In the genomic region with DNA sequence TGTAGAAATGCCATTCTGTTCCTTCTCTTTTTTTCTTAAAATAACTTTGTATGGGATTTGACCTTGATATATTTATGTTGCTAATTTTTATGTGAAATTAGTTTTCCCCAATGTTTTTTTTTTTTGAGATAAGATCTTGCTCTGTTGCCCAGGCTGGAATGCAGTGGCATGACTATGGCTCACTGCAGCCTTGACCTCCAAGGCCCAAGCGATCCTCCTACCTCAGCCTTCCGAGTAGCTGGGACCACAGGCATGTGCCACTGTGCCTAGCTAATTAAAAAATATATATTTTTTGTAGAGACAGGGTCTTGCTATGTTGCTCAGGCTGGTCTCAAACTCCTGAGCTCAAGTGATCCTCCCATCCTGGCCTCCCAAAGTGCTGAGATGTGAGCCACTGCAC, we compare ENCODE assay signal across 23 cellular contexts. TPM values are rescaled to one million over a fixed set of nuclear protein-coding genes. Genes with fewer than 3 reads are reported as not detected.
DNase-seq lines count a peak whose midpoint lies in the region; ATAC-seq and TF ChIP-seq lines count a peak whose summit lies in the region.
"Had no signal": no experiment of that assay in that cellular context is flagged by ENCODE, and none has a peak within 500 bp of the region (broad histone marks: within the 10 kb centered on the region; RNA-seq: fewer than 3 reads in every experiment).

No MANE protein-coding gene starts in this region.

- no peaks in the 10 kb centered on the region for H3K36me3 Mint-ChIP-seq in natural killer cell
- peaks cover 7% of the 10 kb centered on the region for H3K36me3 Mint-ChIP-seq in natural killer cell treated with Interleukin-12 subunit alpha and Interleukin-12 subunit beta and Interleukin-15 and Interleukin-18, amount 100 ng/mL, for 72 hours

- H3K27me3 Mint-ChIP-seq in natural killer cell (ENCODE audit: low read depth in 2 of 2), result no peaks in the 10 kb centered on the region
- H3K27me3 Mint-ChIP-seq in natural killer cell treated with Interleukin-12 subunit alpha and Interleukin-12 subunit beta and Interleukin-15 and Interleukin-18, amount 100 ng/mL, for 72 hours, result no peaks in the 10 kb centered on the region
- H3K27me3 Mint-ChIP-seq: CD4-positive, alpha-beta memory T cell had no signal

- peak overlapping the region; percentile 14 to 77 for H3K27ac Mint-ChIP-seq in natural killer cell
- H3K27ac Mint-ChIP-seq in natural killer cell treated with Interleukin-12 subunit alpha and Interleukin-12 subunit beta and Interleukin-15 and Interleukin-18, amount 100 ng/mL, for 72 hours, result no peak overlapping the region

- H3K9me3 ChIP-seq in testis, result no peaks in the 10 kb centered on the region
- no peaks in the 10 kb centered on the region for H3K9me3 ChIP-seq in left lung
- H3K9me3 ChIP-seq: A549; BE2C; BLaER1 treated with 17β-estradiol and CSF1 and Interleukin-3, amounts not matched to agents 10 nM and 100 nM; HAP-1 had no signal

- 35 to 60% methylated on average over 2 of the region's 2 CpGs for WGBS in testis, 2 donors

- DNase-seq in natural killer cell (no peak), M059J (ENCODE audit: low read depth) (peak; percentile 39), amniotic epithelial cell (ENCODE audit: low read depth) (peak; percentile 12), testis (peak; percentile 56), left lung (no peak), OCI-M1 (lab: John Stamatoyannopoulos, UW) (no peak)
- no peak for DNase-seq in natural killer cell treated with Interleukin-12 subunit alpha and Interleukin-12 subunit beta and Interleukin-15 and Interleukin-18, amount 100 ng/mL, for 72 hours (ENCODE audit: low spot score)
- DNase-seq: 8988T; ACHN; AML-193; BE2C; Calu3; CD4-positive, alpha-beta memory T cell; COR-L47; DMS53; DMS79 treated with DMSO at 0.1 percent for 48 hours; GDM1; GOT3 had no signal

- H3K36me3 ChIP-seq in testis (ENCODE audit: low read depth, missing control alignments), result no peaks in the 10 kb centered on the region
- peaks cover 0 to 35% of the 10 kb centered on the region in 2 donors for H3K36me3 ChIP-seq in left lung
- H3K36me3 ChIP-seq: BE2C had no signal

- no peaks in the 10 kb centered on the region for H3K9me3 Mint-ChIP-seq in natural killer cell
- H3K9me3 Mint-ChIP-seq in natural killer cell treated with Interleukin-12 subunit alpha and Interleukin-12 subunit beta and Interleukin-15 and Interleukin-18, amount 100 ng/mL, for 72 hours, result no peaks in the 10 kb centered on the region
- H3K9me3 Mint-ChIP-seq: CD4-positive, alpha-beta memory T cell had no signal

- H3K4me1 Mint-ChIP-seq in natural killer cell, result peaks cover 47 to 48% of the 10 kb centered on the region in 2 donors
- H3K4me1 Mint-ChIP-seq in natural killer cell treated with Interleukin-12 subunit alpha and Interleukin-12 subunit beta and Interleukin-15 and Interleukin-18, amount 100 ng/mL, for 72 hours (ENCODE audit: low read depth in 2 of 2), result peaks cover 22 to 27% of the 10 kb centered on the region in 2 donors

- no peak for TF ChIP-seq POLR2A in testis (IDR thresholded peaks at IDR 0.05)

- H3K4me3 Mint-ChIP-seq in natural killer cell, result no peak overlapping the region
- no peak overlapping the region for H3K4me3 Mint-ChIP-seq in natural killer cell treated with Interleukin-12 subunit alpha and Interleukin-12 subunit beta and Interleukin-15 and Interleukin-18, amount 100 ng/mL, for 72 hours

- H3K4me1 ChIP-seq in testis (peaks cover 9% of the 10 kb centered on the region), left lung (peaks cover 0 to 11% of the 10 kb centered on the region in 2 donors)
- H3K4me1 ChIP-seq: A549; BE2C; BLaER1 treated with 17β-estradiol and CSF1 and Interleukin-3, amounts not matched to agents 10 nM and 100 nM; HAP-1 had no signal

- H3K27me3 ChIP-seq in testis (no peaks in the 10 kb centered on the region), left lung (no peaks in the 10 kb centered on the region)
- H3K27me3 ChIP-seq: BE2C; BLaER1 treated with 17β-estradiol and CSF1 and Interleukin-3, amounts not matched to agents 10 nM and 100 nM had no signal

- H3K4me3 ChIP-seq in testis (no peak overlapping the region), left lung (no peak overlapping the region)
- H3K4me3 ChIP-seq: A549; BLaER1 treated with 17β-estradiol and CSF1 and Interleukin-3, amounts not matched to agents 10 nM and 100 nM; GM12878; HAP-1 had no signal

- no peak for TF ChIP-seq CTCF in natural killer cell (IDR thresholded peaks at IDR 0.05)
- TF ChIP-seq CTCF in testis (IDR thresholded peaks at IDR 0.05), result no peak
- TF ChIP-seq CTCF in left lung (IDR thresholded peaks at IDR 0.05), result no peak

- no peak for ATAC-seq in natural killer cell
- ATAC-seq in natural killer cell treated with Interleukin-12 subunit alpha and Interleukin-12 subunit beta and Interleukin-15 and Interleukin-18, amount 100 ng/mL, for 72 hours, result no peak
- ATAC-seq in left lung, result no peak
- ATAC-seq in GM19035 (IDR thresholded peaks at IDR 0.05; ENCODE audit: unreplicated experiment), result no peak
- ATAC-seq: A549, GM12878 had no signal

- intact Hi-C loops in natural killer cell (cut with micrococcal nuclease) (no loop called here), testis (cut with DNase I; ENCODE audit: low total_unique reads) (no loop called here), left lung (cut with DNase I) (no loop called here)

- H3K27ac ChIP-seq in testis (no peak overlapping the region), left lung (no peak overlapping the region)
- H3K27ac ChIP-seq: A549; BLaER1 treated with 17β-estradiol and CSF1 and Interleukin-3, amounts not matched to agents 10 nM and 100 nM had no signal

RNA-seq across cellular contexts. Expression of gene VPS26A, which starts 16.0 kb away (rescaled TPM):
- 10 to 100 TPM; 62.6 to 86.4 (median 86.2) TPM for total RNA-seq in natural killer cell
- 10 to 100 TPM; 38.8 to 54.8 TPM for total RNA-seq in natural killer cell treated with Interleukin-12 subunit alpha and Interleukin-12 subunit beta and Interleukin-15 and Interleukin-18, amount 100 ng/mL, for 72 hours
- total RNA-seq in M059J (2014; rRNA removed; shearing (Covaris generic)), result 21.2 and 44.1 TPM in 2 replicates
- 10 to 100 TPM; 53.6 to 59.8 TPM for total RNA-seq in testis
- 65.0 TPM for polyA plus RNA-seq in testis (ENCODE audit: insufficient read depth, low read depth, low replicate concordance)
- 10 to 100 TPM; 50.6 to 60.7 TPM for total RNA-seq in left lung

RNA-seq across cellular contexts. Expression of gene SUPV3L1, which starts 40.1 kb away (rescaled TPM):
- 100 to 1,000 TPM in 1 of 3 donors, 10 to 100 TPM in 2; 56.6 to 104 (median 67.1) TPM for total RNA-seq in natural killer cell
- 10 to 100 TPM; 41.1 to 60.8 TPM for total RNA-seq in natural killer cell treated with Interleukin-12 subunit alpha and Interleukin-12 subunit beta and Interleukin-15 and Interleukin-18, amount 100 ng/mL, for 72 hours
- total RNA-seq in M059J (2014; rRNA removed; shearing (Covaris generic)), result 32.8 and 44.5 TPM in 2 replicates
- 10 to 100 TPM; 62.8 to 80.4 TPM for total RNA-seq in testis
- polyA plus RNA-seq in testis (ENCODE audit: insufficient read depth, low read depth, low replicate concordance), result 59.2 TPM
- total RNA-seq in left lung, result 10 to 100 TPM; 15.8 to 22.3 TPM

RNA-seq across cellular contexts. Expression of gene SRGN, which starts 52.1 kb away (rescaled TPM):
- total RNA-seq in natural killer cell, result 100 to 1,000 TPM; 636 to 954 (median 778) TPM
- 100 to 1,000 TPM; 268 to 486 TPM for total RNA-seq in natural killer cell treated with Interleukin-12 subunit alpha and Interleukin-12 subunit beta and Interleukin-15 and Interleukin-18, amount 100 ng/mL, for 72 hours
- 740 and 865 TPM in 2 replicates for total RNA-seq in M059J (2014; rRNA removed; shearing (Covaris generic))
- total RNA-seq in testis, result 10 to 100 TPM; 25.7 to 35.8 TPM
- polyA plus RNA-seq in testis (ENCODE audit: insufficient read depth, low read depth, low replicate concordance), result 61.1 TPM
- 100 to 1,000 TPM; 131 to 533 TPM for total RNA-seq in left lung
- total RNA-seq: Calu3 had no signal

Comparison
In these comparisons a context has a peak if more than half of its experiments do, and no peak if none do; other contexts are left out.
1. H3K27ac Mint-ChIP-seq: peak in natural killer cell (2 of 2); none in natural killer cell treated with Interleukin-12 subunit alpha and Interleukin-12 subunit beta and Interleukin-15 and Interleukin-18, amount 100 ng/mL, for 72 hours (0 of 2).
2. DNase-seq: peak in M059J (single experiment), amniotic epithelial cell (single experiment) and testis (single experiment); none in natural killer cell (single experiment), natural killer cell treated with Interleukin-12 subunit alpha and Interleukin-12 subunit beta and Interleukin-15 and Interleukin-18, amount 100 ng/mL, for 72 hours (single experiment), left lung (0 of 2) and OCI-M1 (single experiment).